1 cellular context compared by ENCODE assay signal in the genomic region with DNA sequence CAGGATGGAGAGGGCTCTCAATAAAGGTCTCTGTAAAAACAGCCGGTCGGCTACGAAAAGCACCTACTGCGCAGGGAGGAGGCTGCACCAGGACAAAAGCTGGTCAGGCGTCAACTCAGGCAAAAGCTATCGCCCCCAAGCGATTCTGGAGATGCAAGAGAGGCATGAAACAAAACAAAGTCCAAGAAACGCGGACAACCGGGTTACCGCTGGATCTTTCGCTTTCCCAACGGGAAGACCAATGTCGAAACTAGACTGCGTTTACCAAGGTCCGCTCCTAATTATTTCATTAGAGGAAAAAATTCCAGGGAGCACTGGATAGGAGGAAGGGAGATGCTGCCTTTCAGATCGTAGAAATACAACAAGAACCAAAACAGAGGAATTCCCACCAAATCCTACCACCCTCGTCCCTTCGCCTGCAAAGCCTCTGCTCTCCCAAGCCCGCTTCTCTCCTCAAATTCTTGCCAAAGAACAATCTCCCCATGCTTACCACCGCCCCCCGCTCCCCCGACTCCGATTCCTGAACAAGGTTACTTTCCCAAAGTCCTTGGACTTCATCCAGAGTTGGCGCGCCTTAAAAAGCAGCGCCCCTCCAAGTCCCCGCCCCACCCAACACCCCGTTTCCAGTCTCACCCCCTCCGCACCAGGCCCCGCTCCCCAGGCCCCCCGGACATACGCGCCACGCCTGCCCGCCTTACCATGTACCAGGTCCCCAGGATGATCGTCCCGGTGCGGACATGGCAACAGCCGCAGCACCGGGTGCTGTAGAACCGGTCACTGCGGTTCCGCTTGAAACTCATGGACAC.
A peak's percentile ranks its signal among the peaks of the same experiment; 100 is the strongest.
TF ChIP-seq lines count a peak whose summit lies in the region.

No MANE protein-coding gene starts in this region.

TF ChIP-seq in HepG2, 621 proteins besides CTCF, POLR2A, EP300 and RAD21 (continued from another document and continues in another):
- TF ChIP-seq, protein P1, sequence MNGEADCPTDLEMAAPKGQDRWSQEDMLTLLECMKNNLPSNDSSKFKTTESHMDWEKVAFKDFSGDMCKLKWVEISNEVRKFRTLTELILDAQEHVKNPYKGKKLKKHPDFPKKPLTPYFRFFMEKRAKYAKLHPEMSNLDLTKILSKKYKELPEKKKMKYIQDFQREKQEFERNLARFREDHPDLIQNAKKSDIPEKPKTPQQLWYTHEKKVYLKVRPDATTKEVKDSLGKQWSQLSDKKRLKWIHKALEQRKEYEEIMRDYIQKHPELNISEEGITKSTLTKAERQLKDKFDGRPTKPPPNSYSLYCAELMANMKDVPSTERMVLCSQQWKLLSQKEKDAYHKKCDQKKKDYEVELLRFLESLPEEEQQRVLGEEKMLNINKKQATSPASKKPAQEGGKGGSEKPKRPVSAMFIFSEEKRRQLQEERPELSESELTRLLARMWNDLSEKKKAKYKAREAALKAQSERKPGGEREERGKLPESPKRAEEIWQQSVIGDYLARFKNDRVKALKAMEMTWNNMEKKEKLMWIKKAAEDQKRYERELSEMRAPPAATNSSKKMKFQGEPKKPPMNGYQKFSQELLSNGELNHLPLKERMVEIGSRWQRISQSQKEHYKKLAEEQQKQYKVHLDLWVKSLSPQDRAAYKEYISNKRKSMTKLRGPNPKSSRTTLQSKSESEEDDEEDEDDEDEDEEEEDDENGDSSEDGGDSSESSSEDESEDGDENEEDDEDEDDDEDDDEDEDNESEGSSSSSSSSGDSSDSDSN (CRISPR knock-in tag; IDR thresholded peaks at IDR 0.05): no peak
- TF ChIP-seq ZMAT3 (CRISPR knock-in tag; conservative IDR thresholded peaks at IDR 0.05) (no peak), ZNF263 (CRISPR knock-in tag; IDR thresholded peaks at IDR 0.05) (peak; percentile 63; the same call in 1 of the 2 replicates), ZFP37 (CRISPR knock-in tag; IDR thresholded peaks at IDR 0.05; ENCODE audit: borderline replicate concordance) (no peak), ZNF598 (CRISPR knock-in tag; IDR thresholded peaks at IDR 0.05; ENCODE audit: borderline replicate concordance) (no peak), ZNF510 (CRISPR knock-in tag; IDR thresholded peaks at IDR 0.05; ENCODE audit: low read depth) (no peak), ZC3H13 (CRISPR knock-in tag; IDR thresholded peaks at IDR 0.05) (no peak), NR1H2 (CRISPR knock-in tag; IDR thresholded peaks at IDR 0.05; ENCODE audit: borderline replicate concordance, low read depth) (no peak), GFI1 (CRISPR knock-in tag; IDR thresholded peaks at IDR 0.05; ENCODE audit: borderline replicate concordance) (0 out of 2 replicates have a peak, but pooled peaks have one; percentile 24), ZNF644 (CRISPR knock-in tag; IDR thresholded peaks at IDR 0.05; ENCODE audit: low read depth) (no peak), TEAD2 (CRISPR knock-in tag; IDR thresholded peaks at IDR 0.05) (0 out of 2 replicates have a peak, but pooled peaks have one; percentile 14), XRCC5 (optimal IDR thresholded peaks at IDR 0.05; ENCODE audit: low read length) (peak; percentile 49), CREB1 (IDR thresholded peaks at IDR 0.05) (no peak), CREB1 (CRISPR knock-in tag; IDR thresholded peaks at IDR 0.05) (no peak), ZNF205 (CRISPR knock-in tag; IDR thresholded peaks at IDR 0.05) (0 out of 2 replicates have a peak, but pooled peaks have one; percentile 29), RARG (CRISPR knock-in tag; IDR thresholded peaks at IDR 0.05; ENCODE audit: low read depth) (no peak), SMC3 (IDR thresholded peaks at IDR 0.05; ENCODE audit: low read length) (peak; percentile 11; the same call in 1 of the 2 replicates), JUND (CRISPR knock-in tag; IDR thresholded peaks at IDR 0.05) (no peak), STAT5B (CRISPR knock-in tag; IDR thresholded peaks at IDR 0.05) (no peak), ZFP36 (IDR thresholded peaks at IDR 0.05; ENCODE audit: borderline replicate concordance, low read depth, low read length, partially characterized antibody) (no peak), TGIF2 (CRISPR knock-in tag; IDR thresholded peaks at IDR 0.05) (no peak), ZNF674 (CRISPR knock-in tag; IDR thresholded peaks at IDR 0.05; ENCODE audit: low read depth) (0 out of 2 replicates have a peak, but pooled peaks have one; percentile 19), ELF3 (CRISPR knock-in tag; IDR thresholded peaks at IDR 0.05) (peak; percentile 25; the same call in 1 of the 2 replicates), YEATS2 (CRISPR knock-in tag; IDR thresholded peaks at IDR 0.05; ENCODE audit: borderline replicate concordance) (peak; percentile 26; the same call in 1 of the 2 replicates), ERF (CRISPR knock-in tag; IDR thresholded peaks at IDR 0.05) (peak; percentile 12; the same call in 1 of the 2 replicates), ZNF235 (CRISPR knock-in tag; IDR thresholded peaks at IDR 0.05; ENCODE audit: borderline replicate concordance) (no peak), PHF8 (CRISPR knock-in tag; IDR thresholded peaks at IDR 0.05) (no peak), HNF4G (IDR thresholded peaks at IDR 0.05; ENCODE audit: borderline replicate concordance, low read depth, low read length) (peak; percentile 69; the same call in 1 of the 2 replicates), HNF4G (CRISPR knock-in tag; IDR thresholded peaks at IDR 0.05; ENCODE audit: borderline replicate concordance, low read depth) (0 out of 2 replicates have a peak, but pooled peaks have one; percentile 58), MBD4 (IDR thresholded peaks at IDR 0.05; ENCODE audit: borderline replicate concordance, low read length) (no peak), ZNF775 (CRISPR knock-in tag; IDR thresholded peaks at IDR 0.05; ENCODE audit: borderline replicate concordance) (no peak; the same call in 1 of the 2 replicates), ELF4 (CRISPR knock-in tag; IDR thresholded peaks at IDR 0.05; ENCODE audit: borderline replicate concordance) (no peak), SMAD1 (CRISPR knock-in tag; IDR thresholded peaks at IDR 0.05; ENCODE audit: borderline replicate concordance, low read depth) (no peak)
- TF ChIP-seq, protein P2, sequence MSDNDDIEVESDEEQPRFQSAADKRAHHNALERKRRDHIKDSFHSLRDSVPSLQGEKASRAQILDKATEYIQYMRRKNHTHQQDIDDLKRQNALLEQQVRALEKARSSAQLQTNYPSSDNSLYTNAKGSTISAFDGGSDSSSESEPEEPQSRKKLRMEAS (IDR thresholded peaks at IDR 0.05): peak; percentile 52
- TF ChIP-seq, protein P3, sequence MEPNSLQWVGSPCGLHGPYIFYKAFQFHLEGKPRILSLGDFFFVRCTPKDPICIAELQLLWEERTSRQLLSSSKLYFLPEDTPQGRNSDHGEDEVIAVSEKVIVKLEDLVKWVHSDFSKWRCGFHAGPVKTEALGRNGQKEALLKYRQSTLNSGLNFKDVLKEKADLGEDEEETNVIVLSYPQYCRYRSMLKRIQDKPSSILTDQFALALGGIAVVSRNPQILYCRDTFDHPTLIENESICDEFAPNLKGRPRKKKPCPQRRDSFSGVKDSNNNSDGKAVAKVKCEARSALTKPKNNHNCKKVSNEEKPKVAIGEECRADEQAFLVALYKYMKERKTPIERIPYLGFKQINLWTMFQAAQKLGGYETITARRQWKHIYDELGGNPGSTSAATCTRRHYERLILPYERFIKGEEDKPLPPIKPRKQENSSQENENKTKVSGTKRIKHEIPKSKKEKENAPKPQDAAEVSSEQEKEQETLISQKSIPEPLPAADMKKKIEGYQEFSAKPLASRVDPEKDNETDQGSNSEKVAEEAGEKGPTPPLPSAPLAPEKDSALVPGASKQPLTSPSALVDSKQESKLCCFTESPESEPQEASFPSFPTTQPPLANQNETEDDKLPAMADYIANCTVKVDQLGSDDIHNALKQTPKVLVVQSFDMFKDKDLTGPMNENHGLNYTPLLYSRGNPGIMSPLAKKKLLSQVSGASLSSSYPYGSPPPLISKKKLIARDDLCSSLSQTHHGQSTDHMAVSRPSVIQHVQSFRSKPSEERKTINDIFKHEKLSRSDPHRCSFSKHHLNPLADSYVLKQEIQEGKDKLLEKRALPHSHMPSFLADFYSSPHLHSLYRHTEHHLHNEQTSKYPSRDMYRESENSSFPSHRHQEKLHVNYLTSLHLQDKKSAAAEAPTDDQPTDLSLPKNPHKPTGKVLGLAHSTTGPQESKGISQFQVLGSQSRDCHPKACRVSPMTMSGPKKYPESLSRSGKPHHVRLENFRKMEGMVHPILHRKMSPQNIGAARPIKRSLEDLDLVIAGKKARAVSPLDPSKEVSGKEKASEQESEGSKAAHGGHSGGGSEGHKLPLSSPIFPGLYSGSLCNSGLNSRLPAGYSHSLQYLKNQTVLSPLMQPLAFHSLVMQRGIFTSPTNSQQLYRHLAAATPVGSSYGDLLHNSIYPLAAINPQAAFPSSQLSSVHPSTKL (CRISPR knock-in tag; IDR thresholded peaks at IDR 0.05): peak; percentile 50
- TF ChIP-seq, protein P4, sequence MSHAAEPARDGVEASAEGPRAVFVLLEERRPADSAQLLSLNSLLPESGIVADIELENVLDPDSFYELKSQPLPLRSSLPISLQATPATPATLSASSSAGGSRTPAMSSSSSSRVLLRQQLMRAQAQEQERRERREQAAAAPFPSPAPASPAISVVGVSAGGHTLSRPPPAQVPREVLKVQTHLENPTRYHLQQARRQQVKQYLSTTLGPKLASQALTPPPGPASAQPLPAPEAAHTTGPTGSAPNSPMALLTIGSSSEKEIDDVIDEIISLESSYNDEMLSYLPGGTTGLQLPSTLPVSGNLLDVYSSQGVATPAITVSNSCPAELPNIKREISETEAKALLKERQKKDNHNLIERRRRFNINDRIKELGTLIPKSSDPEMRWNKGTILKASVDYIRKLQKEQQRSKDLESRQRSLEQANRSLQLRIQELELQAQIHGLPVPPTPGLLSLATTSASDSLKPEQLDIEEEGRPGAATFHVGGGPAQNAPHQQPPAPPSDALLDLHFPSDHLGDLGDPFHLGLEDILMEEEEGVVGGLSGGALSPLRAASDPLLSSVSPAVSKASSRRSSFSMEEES (CRISPR knock-in tag; IDR thresholded peaks at IDR 0.05): 0 out of 2 replicates have a peak, but pooled peaks have one; percentile 26
- TF ChIP-seq, protein P5, sequence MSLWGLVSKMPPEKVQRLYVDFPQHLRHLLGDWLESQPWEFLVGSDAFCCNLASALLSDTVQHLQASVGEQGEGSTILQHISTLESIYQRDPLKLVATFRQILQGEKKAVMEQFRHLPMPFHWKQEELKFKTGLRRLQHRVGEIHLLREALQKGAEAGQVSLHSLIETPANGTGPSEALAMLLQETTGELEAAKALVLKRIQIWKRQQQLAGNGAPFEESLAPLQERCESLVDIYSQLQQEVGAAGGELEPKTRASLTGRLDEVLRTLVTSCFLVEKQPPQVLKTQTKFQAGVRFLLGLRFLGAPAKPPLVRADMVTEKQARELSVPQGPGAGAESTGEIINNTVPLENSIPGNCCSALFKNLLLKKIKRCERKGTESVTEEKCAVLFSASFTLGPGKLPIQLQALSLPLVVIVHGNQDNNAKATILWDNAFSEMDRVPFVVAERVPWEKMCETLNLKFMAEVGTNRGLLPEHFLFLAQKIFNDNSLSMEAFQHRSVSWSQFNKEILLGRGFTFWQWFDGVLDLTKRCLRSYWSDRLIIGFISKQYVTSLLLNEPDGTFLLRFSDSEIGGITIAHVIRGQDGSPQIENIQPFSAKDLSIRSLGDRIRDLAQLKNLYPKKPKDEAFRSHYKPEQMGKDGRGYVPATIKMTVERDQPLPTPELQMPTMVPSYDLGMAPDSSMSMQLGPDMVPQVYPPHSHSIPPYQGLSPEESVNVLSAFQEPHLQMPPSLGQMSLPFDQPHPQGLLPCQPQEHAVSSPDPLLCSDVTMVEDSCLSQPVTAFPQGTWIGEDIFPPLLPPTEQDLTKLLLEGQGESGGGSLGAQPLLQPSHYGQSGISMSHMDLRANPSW (CRISPR knock-in tag; IDR thresholded peaks at IDR 0.05; ENCODE audit: borderline replicate concordance): 0 out of 2 replicates have a peak, but pooled peaks have one; percentile 34
- TF ChIP-seq, protein P6, sequence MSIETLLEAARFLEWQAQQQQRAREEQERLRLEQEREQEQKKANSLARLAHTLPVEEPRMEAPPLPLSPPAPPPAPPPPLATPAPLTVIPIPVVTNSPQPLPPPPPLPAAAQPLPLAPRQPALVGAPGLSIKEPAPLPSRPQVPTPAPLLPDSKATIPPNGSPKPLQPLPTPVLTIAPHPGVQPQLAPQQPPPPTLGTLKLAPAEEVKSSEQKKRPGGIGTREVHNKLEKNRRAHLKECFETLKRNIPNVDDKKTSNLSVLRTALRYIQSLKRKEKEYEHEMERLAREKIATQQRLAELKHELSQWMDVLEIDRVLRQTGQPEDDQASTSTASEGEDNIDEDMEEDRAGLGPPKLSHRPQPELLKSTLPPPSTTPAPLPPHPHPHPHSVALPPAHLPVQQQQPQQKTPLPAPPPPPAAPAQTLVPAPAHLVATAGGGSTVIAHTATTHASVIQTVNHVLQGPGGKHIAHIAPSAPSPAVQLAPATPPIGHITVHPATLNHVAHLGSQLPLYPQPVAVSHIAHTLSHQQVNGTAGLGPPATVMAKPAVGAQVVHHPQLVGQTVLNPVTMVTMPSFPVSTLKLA (IDR thresholded peaks at IDR 0.05): no peak
- TF ChIP-seq, protein P7, sequence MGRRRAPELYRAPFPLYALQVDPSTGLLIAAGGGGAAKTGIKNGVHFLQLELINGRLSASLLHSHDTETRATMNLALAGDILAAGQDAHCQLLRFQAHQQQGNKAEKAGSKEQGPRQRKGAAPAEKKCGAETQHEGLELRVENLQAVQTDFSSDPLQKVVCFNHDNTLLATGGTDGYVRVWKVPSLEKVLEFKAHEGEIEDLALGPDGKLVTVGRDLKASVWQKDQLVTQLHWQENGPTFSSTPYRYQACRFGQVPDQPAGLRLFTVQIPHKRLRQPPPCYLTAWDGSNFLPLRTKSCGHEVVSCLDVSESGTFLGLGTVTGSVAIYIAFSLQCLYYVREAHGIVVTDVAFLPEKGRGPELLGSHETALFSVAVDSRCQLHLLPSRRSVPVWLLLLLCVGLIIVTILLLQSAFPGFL (CRISPR knock-in tag; IDR thresholded peaks at IDR 0.05): no peak
